ENCODE assay signal across 18 cellular contexts in the genomic region with DNA sequence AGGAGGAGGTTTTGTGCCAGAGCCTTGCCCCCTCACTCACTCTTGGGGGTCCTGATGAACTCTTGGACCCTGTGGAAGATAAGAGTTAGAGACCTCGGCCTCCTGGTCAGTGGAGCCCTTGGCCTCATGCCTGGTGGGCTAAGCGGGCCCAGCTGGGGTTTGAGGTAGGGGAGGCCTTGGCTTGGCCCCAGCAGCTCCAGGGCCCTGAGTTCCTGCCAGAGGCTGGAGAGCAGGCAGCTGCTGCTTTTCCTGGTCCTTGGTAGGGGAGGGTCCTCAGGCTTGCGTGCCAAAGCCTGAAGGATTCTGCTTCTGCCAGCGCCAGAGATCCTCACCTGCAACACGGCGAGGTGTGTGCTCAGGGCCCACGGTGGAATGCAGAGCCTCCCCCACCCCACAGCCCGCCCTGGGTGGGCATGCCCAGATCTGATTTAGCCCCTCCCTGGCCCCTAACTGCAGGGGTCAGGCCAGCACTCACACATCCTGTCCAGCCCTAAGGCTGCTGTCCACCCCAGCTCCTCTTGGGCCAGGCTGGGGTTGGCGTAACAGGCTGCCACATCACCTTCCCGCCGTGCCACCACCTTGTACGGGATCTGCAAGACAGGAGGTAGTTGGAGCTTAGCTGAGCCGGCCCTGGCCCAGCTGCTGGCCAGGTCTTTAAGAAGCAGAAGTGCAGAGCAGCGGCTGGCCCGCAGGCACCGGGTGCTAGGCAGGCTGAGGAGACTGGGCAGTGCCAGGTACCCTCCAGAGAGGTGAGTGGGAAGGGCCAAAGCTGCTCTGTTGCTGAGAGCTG. TPM values are rescaled to one million over a fixed set of nuclear protein-coding genes. Genes with fewer than 3 reads are reported as not detected.
DNase-seq lines count a peak whose midpoint lies in the region; ATAC-seq and TF ChIP-seq lines count a peak whose summit lies in the region.
"Had no signal": no experiment of that assay in that cellular context is flagged by ENCODE, and none has a peak within 500 bp of the region (broad histone marks: within the 10 kb centered on the region; RNA-seq: fewer than 3 reads in every experiment).

No MANE protein-coding gene starts in this region.

- H3K36me3 ChIP-seq in SK-N-MC (ENCODE audit: insufficient read depth, low read length) = peaks cover 4% of the 10 kb centered on the region; the same call in 1 of the 2 replicates
- no peaks in the 10 kb centered on the region for H3K36me3 ChIP-seq in ovary
- H3K36me3 ChIP-seq: pancreas had no signal

- H3K27ac ChIP-seq in SK-N-MC = peak overlapping the region; percentile 42; the same call in 1 of the 2 replicates
- peak overlapping the region in 1 of 2 donors; percentile 50 for H3K27ac ChIP-seq in ovary
- H3K27ac ChIP-seq: GM23248, heart left ventricle, pancreas, PC-9 had no signal

- no peaks in the 10 kb centered on the region for H3K9me3 ChIP-seq in SK-N-MC (ENCODE audit: low read depth, low read length)
- no peaks in the 10 kb centered on the region for H3K9me3 ChIP-seq in ovary
- H3K9me3 ChIP-seq: heart left ventricle, pancreas had no signal

- no peak for DNase-seq in SK-N-MC (ENCODE audit: low read depth, low spot score)
- peak in 3 of 5 donors; percentile 59 to 73 (median 70) for DNase-seq in ovary
- DNase-seq: activated CD4-positive, CD25-positive, alpha-beta regulatory T cell treated with anti-CD3 and anti-CD28 coated beads, Interleukin-2, amount 50 U/mL, for 72 hours; activated CD8-positive, alpha-beta memory T cell treated with anti-CD3 and anti-CD28 coated beads, Interleukin-2, amount 10 ng/mL, durations not matched to agents 7 days and 5 days; activated gamma-delta T cell treated with Interleukin-2 at 50 U/mL for 16 hours; aorta; GM23248; heart left ventricle; NCI-H1417 treated with DMSO at 0.1 percent for 48 hours; NCI-H69; PC-9; stimulated activated CD4-positive, alpha-beta T cell treated with anti-CD3 and anti-CD28 coated beads, Interleukin-4, amount 100 ng/mL, for 1 hour; T1000 had no signal

- TF ChIP-seq CTCF in ovary (IDR thresholded peaks at IDR 0.05) = no peak

- WGBS in ovary, 3 donors = 11 to 31% (median 28%) methylated on average over 15 to 16 of the region's 16 CpGs

- intact Hi-C loops in ovary (cut with DNase I) = no loop called here

- peak; percentile 10 for TF ChIP-seq POLR2A in GM18505 (IDR thresholded peaks at IDR 0.05; ENCODE audit: borderline replicate concordance, extremely low read depth, insufficient read depth, insufficient read length)
- TF ChIP-seq POLR2A in ovary (IDR thresholded peaks at IDR 0.05) = no peak

- TF ChIP-seq EP300 in ovary (IDR thresholded peaks at IDR 0.05) = no peak

- ATAC-seq in GM18505 (IDR thresholded peaks at IDR 0.05; ENCODE audit: unreplicated experiment) (no peak), GM18909 (IDR thresholded peaks at IDR 0.05; ENCODE audit: poor library complexity, unreplicated experiment) (no peak), HG03097 (IDR thresholded peaks at IDR 0.05; ENCODE audit: low FRiP score, unreplicated experiment) (no peak), GM19395 (IDR thresholded peaks at IDR 0.05; ENCODE audit: unreplicated experiment) (no peak)
- ATAC-seq: activated CD8-positive, alpha-beta memory T cell treated with anti-CD3 and anti-CD28 coated beads, Interleukin-2, amount 10 ng/mL, durations not matched to agents 7 days and 5 days; heart left ventricle; pancreas had no signal

- no peak overlapping the region for H3K4me3 ChIP-seq in SK-N-MC
- no peak overlapping the region for H3K4me3 ChIP-seq in ovary
- H3K4me3 ChIP-seq: GM23248, heart left ventricle, pancreas, PC-9 had no signal

- no peaks in the 10 kb centered on the region for H3K27me3 ChIP-seq in ovary
- H3K27me3 ChIP-seq: heart left ventricle, pancreas had no signal

- H3K4me1 ChIP-seq in ovary (ENCODE audit: insufficient read depth) = peaks cover 28% of the 10 kb centered on the region

- H3K9ac ChIP-seq in SK-N-MC (ENCODE audit: insufficient read length) = no peak overlapping the region
- H3K9ac ChIP-seq: GM23248 had no signal

RNA-seq across cellular contexts. Expression of a gene that starts 4.7 kb away (rescaled TPM):
- total RNA-seq in ovary = 10 to 100 TPM; 10.1 to 17.7 (median 13.4) TPM
- 10 to 100 TPM in 1 of 2 donors, 1 to 10 TPM in 1; 3.2 to 11.5 TPM for polyA plus RNA-seq in ovary

RNA-seq across cellular contexts. Expression of a gene that starts 4.9 kb away (rescaled TPM):
- 10 to 100 TPM; 16.5 to 33.2 (median 27.3) TPM for total RNA-seq in ovary
- 10 to 100 TPM in 1 of 2 donors, 1 to 10 TPM in 1; 8.5 to 23.4 TPM for polyA plus RNA-seq in ovary

RNA-seq across cellular contexts. Expression of a gene that starts 17.7 kb away (rescaled TPM):
- 10 to 100 TPM; 39.9 to 46.5 (median 42.7) TPM for total RNA-seq in ovary
- polyA plus RNA-seq in ovary = 10 to 100 TPM; 43.4 to 55.0 TPM

RNA-seq across cellular contexts. Expression of a gene that starts 29.4 kb away (rescaled TPM):
- 10 to 100 TPM; 14.3 to 31.7 (median 25.2) TPM for total RNA-seq in ovary
- polyA plus RNA-seq in ovary = 10 to 100 TPM; 28.7 to 41.4 TPM

RNA-seq across cellular contexts. Expression of a gene that starts 52.6 kb away (rescaled TPM):
- total RNA-seq in ovary = 10 to 100 TPM; 17.8 to 38.0 (median 27.3) TPM
- 10 to 100 TPM; 13.0 to 29.8 TPM for polyA plus RNA-seq in ovary
